ENCODE assay signal across 29 cellular contexts in genomic region chr22:47180796-47181195, GRCh38.
"Had no signal": no experiment of that assay in that cellular context is flagged by ENCODE, and none has a peak within 500 bp of the region (broad histone marks: within the 10 kb centered on the region; RNA-seq: fewer than 3 reads in every experiment).

No MANE protein-coding gene starts in this region.

- H3K27ac Mint-ChIP-seq: dendritic cell treated with granulocyte-macrophage colony-stimulating factor and Interleukin-4, amounts not matched to agents 40 ng/mL and 50 ng/mL, for 4 days; endodermal cell; immature natural killer cell; memory B cell; natural killer cell treated with Interleukin-12 subunit alpha and Interleukin-12 subunit beta and Interleukin-15 and Interleukin-18, amount 100 ng/mL, for 72 hours; stimulated activated effector memory CD8-positive, alpha-beta T cell treated with anti-CD3 and anti-CD28 coated beads, Interleukin-12 subunit alpha, Interleukin-12 subunit beta, amount 100 ng/mL, for 72 hours had no signal

- H3K4me1 ChIP-seq: colonic mucosa, foreskin keratinocyte, parathyroid adenoma, prostate gland, sigmoid colon, stomach, testis, tibial artery had no signal

- DNase-seq: colonic mucosa; effector CD8-positive, alpha-beta T cell; endodermal cell; foreskin keratinocyte; hypothalamus; immature natural killer cell; left ventricle myocardium superior; lower lobe of right lung; mucosa of descending colon; naive B cell; sigmoid colon; stimulated activated CD4-positive, alpha-beta T cell treated with anti-CD3 and anti-CD28 coated beads, Interleukin-2, amount 100 ng/mL, for 24 hours; stimulated activated CD4-positive, alpha-beta T cell treated with anti-CD3 and anti-CD28 coated beads, Interleukin-4, amount 100 ng/mL, for 24 hours; stimulated activated naive CD4-positive, alpha-beta T cell treated with Interleukin-2 at 50 U/mL for 16 hours; stomach; testis; tibial artery; upper lobe of left lung had no signal

- H3K79me2 ChIP-seq: parathyroid adenoma had no signal

- ATAC-seq: esophagus mucosa; foreskin keratinocyte; left ventricle myocardium superior; lower lobe of right lung; mucosa of descending colon; natural killer cell treated with Interleukin-12 subunit alpha and Interleukin-12 subunit beta and Interleukin-15 and Interleukin-18, amount 100 ng/mL, for 72 hours; stimulated activated effector memory CD8-positive, alpha-beta T cell treated with anti-CD3 and anti-CD28 coated beads, Interleukin-12 subunit alpha, Interleukin-12 subunit beta, amount 100 ng/mL, for 72 hours had no signal

- H3K27ac ChIP-seq: colonic mucosa, epithelial cell of prostate, foreskin keratinocyte, lower lobe of right lung, neutrophil, parathyroid adenoma, prostate gland, right atrium auricular region, sigmoid colon, stomach, testis, tibial artery, upper lobe of left lung had no signal

- H3K9me3 Mint-ChIP-seq: natural killer cell treated with Interleukin-12 subunit alpha and Interleukin-12 subunit beta and Interleukin-15 and Interleukin-18, amount 100 ng/mL, for 72 hours had no signal

- H3K27me3 ChIP-seq: colonic mucosa, foreskin keratinocyte, neutrophil, right atrium auricular region, sigmoid colon, stomach, testis, tibial artery, upper lobe of left lung had no signal

- H3K4me3 Mint-ChIP-seq: dendritic cell treated with granulocyte-macrophage colony-stimulating factor and Interleukin-4, amounts not matched to agents 40 ng/mL and 50 ng/mL, for 4 days; endodermal cell; immature natural killer cell; memory B cell; naive B cell; natural killer cell treated with Interleukin-12 subunit alpha and Interleukin-12 subunit beta and Interleukin-15 and Interleukin-18, amount 100 ng/mL, for 72 hours; neural crest cell; stimulated activated effector memory CD8-positive, alpha-beta T cell treated with anti-CD3 and anti-CD28 coated beads, Interleukin-12 subunit alpha, Interleukin-12 subunit beta, amount 100 ng/mL, for 72 hours had no signal

- H3K4me3 ChIP-seq: colonic mucosa, lower lobe of right lung, mucosa of descending colon, prostate gland, right atrium auricular region, sigmoid colon, stomach, testis, tibial artery, upper lobe of left lung had no signal

- H2AFZ ChIP-seq: parathyroid adenoma had no signal

- H3K4me1 Mint-ChIP-seq: endodermal cell; immature natural killer cell; stimulated activated effector memory CD8-positive, alpha-beta T cell treated with anti-CD3 and anti-CD28 coated beads, Interleukin-12 subunit alpha, Interleukin-12 subunit beta, amount 100 ng/mL, for 72 hours had no signal

- H3K27me3 Mint-ChIP-seq: memory B cell; naive B cell; natural killer cell treated with Interleukin-12 subunit alpha and Interleukin-12 subunit beta and Interleukin-15 and Interleukin-18, amount 100 ng/mL, for 72 hours had no signal

- H3K9me3 ChIP-seq: colonic mucosa, lower lobe of right lung, neutrophil, prostate gland, testis, upper lobe of left lung had no signal

- H3K36me3 ChIP-seq: colonic mucosa, lower lobe of right lung, neutrophil, prostate gland, right atrium auricular region, sigmoid colon had no signal
